In genomic region chr7:1014681-1015080, GRCh38 we compare ENCODE assay signal across 2 cellular contexts.
A peak's percentile ranks its signal among the peaks of the same experiment; 100 is the strongest.
TF ChIP-seq lines count a peak whose summit lies in the region.

No MANE protein-coding gene starts in this region.

TF ChIP-seq in HepG2, 621 proteins besides CTCF, POLR2A, EP300 and RAD21:
- TF ChIP-seq ATF3 (CRISPR knock-in tag; IDR thresholded peaks at IDR 0.05) = no peak
- TF ChIP-seq ZNF235 (CRISPR knock-in tag; IDR thresholded peaks at IDR 0.05; ENCODE audit: borderline replicate concordance) = no peak
- peak; percentile 59 for TF ChIP-seq AGO2 (optimal IDR thresholded peaks at IDR 0.05; ENCODE audit: low read depth, low read length)
- TF ChIP-seq FOXA1 (IDR thresholded peaks at IDR 0.05) = no peak
- TF ChIP-seq FOXA1 (CRISPR knock-in tag; IDR thresholded peaks at IDR 0.05) = no peak
- TF ChIP-seq ZNF484 (CRISPR knock-in tag; IDR thresholded peaks at IDR 0.05; ENCODE audit: borderline replicate concordance, low read depth) = no peak

TF ChIP-seq in H1, 55 proteins besides CTCF, POLR2A, EP300 and RAD21:
- TF ChIP-seq POU5F1 (IDR thresholded peaks at IDR 0.05; ENCODE audit: low read depth, low read length) (no peak), GTF2F1 (IDR thresholded peaks at IDR 0.05; ENCODE audit: borderline replicate concordance, low read depth, low read length) (no peak), SAP30 (IDR thresholded peaks at IDR 0.05; ENCODE audit: insufficient read depth, insufficient replicate concordance, low read length) (no peak), ZNF274 (IDR thresholded peaks at IDR 0.05; ENCODE audit: borderline replicate concordance, extremely low read depth, low read length) (no peak), RBBP5 (IDR thresholded peaks at IDR 0.05; ENCODE audit: borderline replicate concordance, low read depth, low read length) (no peak), POLR2AphosphoS5 (IDR thresholded peaks at IDR 0.05; ENCODE audit: low read depth, low read length) (no peak), EGR1 (IDR thresholded peaks at IDR 0.05; ENCODE audit: borderline replicate concordance, low read depth, low read length) (no peak), SP2 (IDR thresholded peaks at IDR 0.05; ENCODE audit: low read length) (no peak), YY1 (IDR thresholded peaks at IDR 0.05; ENCODE audit: low read depth, low read length) (no peak), HDAC2 (IDR thresholded peaks at IDR 0.05; ENCODE audit: borderline replicate concordance in 1 of 2, low read depth in 2 of 2, low read length in 2 of 2) (no peak), SUZ12 (IDR thresholded peaks at IDR 0.05; ENCODE audit: low read length) (no peak), BRCA1 (IDR thresholded peaks at IDR 0.05; ENCODE audit: low read depth, low read length) (no peak), KDM4A (IDR thresholded peaks at IDR 0.05; ENCODE audit: low read depth, low read length, severe bottlenecking) (no peak), USF2 (IDR thresholded peaks at IDR 0.05; ENCODE audit: low read length) (no peak), MAX (IDR thresholded peaks at IDR 0.05) (no peak), RFX5 (IDR thresholded peaks at IDR 0.05; ENCODE audit: borderline replicate concordance, low read depth, low read length) (no peak), SIRT6 (IDR thresholded peaks at IDR 0.05; ENCODE audit: low read length) (no peak), SIN3A (conservative IDR thresholded peaks at IDR 0.05 in 1 of 2, IDR thresholded peaks at IDR 0.05 in 1 of 2; ENCODE audit: low read depth in 1 of 2, low read length in 2 of 2) (no peak), TBP (IDR thresholded peaks at IDR 0.05; ENCODE audit: low read depth, low read length) (no peak), KDM5A (IDR thresholded peaks at IDR 0.05; ENCODE audit: low read length) (no peak)
